Comparison of ENCODE assay signal across 22 cellular contexts in the genomic region with DNA sequence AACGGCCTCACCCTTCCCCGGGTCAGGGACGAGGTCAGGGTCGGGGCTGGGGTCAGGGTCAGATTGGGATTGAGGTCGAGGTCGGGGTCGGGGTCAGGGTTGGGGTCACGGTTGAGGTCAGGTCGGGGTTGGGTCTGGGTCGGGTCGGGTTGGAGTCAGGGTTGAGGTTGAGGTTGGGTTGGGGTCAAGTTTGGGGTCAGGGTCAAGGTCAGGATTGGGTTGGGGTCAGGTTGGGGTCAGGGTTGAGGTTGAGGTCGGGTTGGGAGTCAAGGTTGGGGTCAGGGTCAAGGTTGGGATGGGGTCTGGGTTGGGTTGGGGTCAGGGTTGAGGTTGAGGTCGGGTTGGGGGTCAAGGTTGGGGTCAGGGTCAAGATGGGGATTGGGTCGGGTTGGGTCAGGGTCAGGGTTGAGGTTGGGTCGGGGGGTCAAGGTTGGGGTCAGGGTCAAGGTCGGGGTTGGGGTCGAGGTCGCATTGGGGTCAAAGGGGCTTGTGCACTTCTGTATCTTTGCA.
DNase-seq lines count a peak whose midpoint lies in the region; ATAC-seq, FAIRE-seq and TF ChIP-seq lines count a peak whose summit lies in the region.
"Had no signal": no experiment of that assay in that cellular context is flagged by ENCODE, and none has a peak within 500 bp of the region (broad histone marks: within the 10 kb centered on the region; RNA-seq: fewer than 3 reads in every experiment).

No MANE protein-coding gene starts in this region.

- no peaks in the 10 kb centered on the region for H3K36me3 Mint-ChIP-seq in glutamatergic neuron (ENCODE audit: unreplicated experiment)
- H3K36me3 Mint-ChIP-seq in CD8-positive, alpha-beta T cell: no peaks in the 10 kb centered on the region
- H3K36me3 Mint-ChIP-seq: brain had no signal

- peaks cover 7% of the 10 kb centered on the region for H3K9me3 Mint-ChIP-seq in glutamatergic neuron (ENCODE audit: unreplicated experiment)
- no peaks in the 10 kb centered on the region for H3K9me3 Mint-ChIP-seq in CD8-positive, alpha-beta T cell
- H3K9me3 Mint-ChIP-seq: activated naive CD4-positive, alpha-beta T cell treated with anti-CD3 and anti-CD28 coated beads for 36 hours had no signal

- TF ChIP-seq CTCF in VCaP (conservative IDR thresholded peaks at IDR 0.05) (no peak), glutamatergic neuron (IDR thresholded peaks at IDR 0.05; ENCODE audit: partially characterized antibody, unreplicated experiment) (no peak), pancreas (IDR thresholded peaks at IDR 0.05) (no peak), upper lobe of right lung (IDR thresholded peaks at IDR 0.05) (no peak)
- TF ChIP-seq CTCF in CD8-positive, alpha-beta T cell (IDR thresholded peaks at IDR 0.05): no peak

- H3K4me1 ChIP-seq in pancreas (peaks cover 0 to 5% (median 5%) of the 10 kb centered on the region in 3 donors), upper lobe of right lung (peaks cover 18% of the 10 kb centered on the region)
- H3K4me1 ChIP-seq in CD8-positive, alpha-beta T cell (ENCODE audit: insufficient read depth, low read length): no peaks in the 10 kb centered on the region
- H3K4me1 ChIP-seq: BE2C had no signal

- intact Hi-C loops in pancreas (cut with DNase I): no loop called here
- intact Hi-C loops in upper lobe of right lung (cut with DNase I): no loop called here
- intact Hi-C loops in CD8-positive, alpha-beta T cell (cut with DNase I, micrococcal nuclease): no loop called here

- H3K4me1 Mint-ChIP-seq in glutamatergic neuron (ENCODE audit: low read depth, unreplicated experiment): peaks cover 4% of the 10 kb centered on the region
- H3K4me1 Mint-ChIP-seq in CD8-positive, alpha-beta T cell (ENCODE audit: low read depth): peaks cover 2% of the 10 kb centered on the region

- H3K4me3 Mint-ChIP-seq in glutamatergic neuron (ENCODE audit: unreplicated experiment): no peak overlapping the region
- no peak overlapping the region for H3K4me3 Mint-ChIP-seq in CD8-positive, alpha-beta T cell
- H3K4me3 Mint-ChIP-seq: activated naive CD4-positive, alpha-beta T cell treated with anti-CD3 and anti-CD28 coated beads for 36 hours; brain; GM23338 had no signal

- POLR2A ChIA-PET in CD8-positive, alpha-beta T cell (lab: Charles Lee): no interaction called here

- H3K27me3 ChIP-seq in pancreas (no peaks in the 10 kb centered on the region), upper lobe of right lung (no peaks in the 10 kb centered on the region)
- H3K27me3 ChIP-seq in CD8-positive, alpha-beta T cell (ENCODE audit: insufficient read depth, low read length): no peaks in the 10 kb centered on the region
- H3K27me3 ChIP-seq: BE2C, Peyer's patch, thyroid gland had no signal

- CTCF ChIA-PET in CD8-positive, alpha-beta T cell (lab: Charles Lee): no interaction called here

- FAIRE-seq in pancreas (lab: Jason Lieb, UNC): no peak
- FAIRE-seq: small intestine had no signal

- H3K27ac Mint-ChIP-seq in glutamatergic neuron (ENCODE audit: unreplicated experiment): no peak overlapping the region
- no peak overlapping the region for H3K27ac Mint-ChIP-seq in CD8-positive, alpha-beta T cell
- H3K27ac Mint-ChIP-seq: activated naive CD4-positive, alpha-beta T cell treated with anti-CD3 and anti-CD28 coated beads for 36 hours; GM23338 had no signal

- no peaks in the 10 kb centered on the region for H3K9me3 ChIP-seq in pancreas
- no peaks in the 10 kb centered on the region for H3K9me3 ChIP-seq in upper lobe of right lung
- no peaks in the 10 kb centered on the region for H3K9me3 ChIP-seq in CD8-positive, alpha-beta T cell (ENCODE audit: low read length)
- H3K9me3 ChIP-seq: BE2C, mucosa of descending colon, Peyer's patch, thyroid gland had no signal

- WGBS in pancreas, 2 donors: 77 to 83% methylated on average over 18 of the region's 18 CpGs

- H3K4me3 ChIP-seq in pancreas: no peak overlapping the region
- no peak overlapping the region for H3K4me3 ChIP-seq in upper lobe of right lung
- H3K4me3 ChIP-seq in CD8-positive, alpha-beta T cell (ENCODE audit: low read depth, low read length): no peak overlapping the region
- H3K4me3 ChIP-seq: GM23338, mucosa of descending colon, Peyer's patch, thyroid gland had no signal

- H3K27me3 Mint-ChIP-seq in glutamatergic neuron (ENCODE audit: unreplicated experiment): peaks cover 8% of the 10 kb centered on the region
- no peaks in the 10 kb centered on the region for H3K27me3 Mint-ChIP-seq in CD8-positive, alpha-beta T cell (ENCODE audit: low read depth)

- DNase-seq in glutamatergic neuron (peak; percentile 10), pancreas (peak in 4 of 6 donors; percentile 30 to 79 (median 54)), upper lobe of right lung (peak; percentile 63), NCI-H1105 (lab: John Stamatoyannopoulos, UW) (no peak), NCI-H2171 (lab: John Stamatoyannopoulos, UW) (no peak), NCI-H2196 (lab: John Stamatoyannopoulos, UW; ENCODE audit: unreplicated experiment) (no peak)
- no peak for DNase-seq in CD8-positive, alpha-beta T cell
- DNase-seq: activated CD4-positive, alpha-beta T cell treated with anti-CD3 and anti-CD28 coated beads, Interleukin-2, amount 50 U/mL, for 1 hour; activated naive CD4-positive, alpha-beta T cell treated with anti-CD3 and anti-CD28 coated beads for 36 hours; activated T-cell treated with anti-CD3 and anti-CD28 coated beads for 4 hours; BE2C; effector CD8-positive, alpha-beta T cell; kidney glomerular epithelial cell; NCI-H774 had no signal

- H3K36me3 ChIP-seq in pancreas (no peaks in the 10 kb centered on the region), upper lobe of right lung (no peaks in the 10 kb centered on the region)
- no peaks in the 10 kb centered on the region for H3K36me3 ChIP-seq in CD8-positive, alpha-beta T cell (ENCODE audit: insufficient read depth, low read length)
- H3K36me3 ChIP-seq: BE2C, Peyer's patch, thyroid gland had no signal

- H3K27ac ChIP-seq in VCaP (peak overlapping the region; percentile 87), pancreas (no peak overlapping the region), upper lobe of right lung (no peak overlapping the region)
- H3K27ac ChIP-seq in CD8-positive, alpha-beta T cell (ENCODE audit: low read depth, low read length): no peak overlapping the region
- H3K27ac ChIP-seq: HL-60, thyroid gland had no signal

- ATAC-seq in pancreas (peak; percentile 28 to 49 (median 38)), upper lobe of right lung (peak; percentile 4)
- no peak for ATAC-seq in CD8-positive, alpha-beta T cell
- ATAC-seq: GM23338 had no signal

Comparison
In these comparisons a context has a peak if more than half of its experiments do, and no peak if none do; other contexts are left out.
1. DNase-seq: peak in glutamatergic neuron (single experiment), pancreas (4 of 6) and upper lobe of right lung (single experiment); none in NCI-H1105 (single experiment), NCI-H2171 (single experiment), NCI-H2196 (single experiment) and CD8-positive, alpha-beta T cell (0 of 7).